Comparison of ENCODE assay signal across 8 cellular contexts in the genomic region with DNA sequence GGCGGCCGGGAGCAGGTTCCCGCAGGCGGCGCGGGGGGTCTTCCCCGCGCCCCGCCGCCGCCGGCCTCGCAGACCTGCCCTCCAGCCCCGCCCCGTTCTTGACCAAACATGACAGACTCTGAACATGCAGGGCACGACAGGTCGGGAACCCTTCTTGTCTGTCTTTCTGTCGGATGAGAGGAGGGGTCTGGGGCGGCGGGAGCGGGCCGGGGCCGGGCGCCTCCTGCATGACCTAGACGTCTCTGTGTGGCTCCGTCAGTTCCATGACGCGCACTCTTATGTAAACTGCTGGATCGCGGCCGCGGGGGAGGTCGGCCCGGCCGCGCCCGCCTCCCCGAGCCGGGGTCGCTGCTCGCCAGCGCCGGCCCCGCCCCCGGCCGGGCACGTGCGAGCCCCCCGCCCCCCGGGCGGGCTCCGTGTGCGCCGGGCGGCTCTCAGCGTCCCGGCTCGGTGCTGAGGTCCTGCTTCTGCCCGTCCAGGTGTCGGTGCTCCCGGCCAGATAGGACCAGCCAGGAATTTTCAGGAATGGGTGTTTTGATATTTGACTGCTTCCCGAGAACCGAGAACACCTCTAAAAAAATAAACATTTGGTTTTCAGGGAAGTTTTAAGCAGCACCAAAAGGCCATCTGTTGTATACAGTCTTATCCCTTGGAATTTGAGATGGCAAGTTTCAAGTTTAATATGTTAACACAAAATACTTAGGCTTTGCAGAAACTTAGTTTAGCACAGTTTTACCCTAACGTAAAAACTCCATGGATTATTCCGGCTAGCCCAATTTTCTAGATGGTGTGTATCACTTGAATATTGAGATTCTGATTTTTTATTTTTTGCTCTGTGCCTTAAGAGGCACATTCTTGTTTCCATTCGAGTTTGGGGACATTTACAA. TPM values are rescaled to one million over a fixed set of nuclear protein-coding genes. Genes with fewer than 3 reads are reported as not detected.
DNase-seq lines count a peak whose midpoint lies in the region; ATAC-seq, FAIRE-seq and TF ChIP-seq lines count a peak whose summit lies in the region.

No MANE protein-coding gene starts in this region.

- peak overlapping the region; percentile 80 for H3K4me2 ChIP-seq in A549

- peak overlapping the region; percentile 81 for H3K4me3 Mint-ChIP-seq in WTC11

- peak; percentile 67 for TF ChIP-seq POLR2A in A549 (IDR thresholded peaks at IDR 0.05; ENCODE audit: low read length)
- TF ChIP-seq POLR2A in spleen (IDR thresholded peaks at IDR 0.05), result peak in 2 of 3 donors; percentile 65 to 87

- H3K9me3 ChIP-seq in A549 (no peaks in the 10 kb centered on the region), spleen (no peaks in the 10 kb centered on the region)

- peaks cover 21% of the 10 kb centered on the region for H3K4me1 Mint-ChIP-seq in WTC11

- no peaks in the 10 kb centered on the region for H3K36me3 Mint-ChIP-seq in WTC11

- TF ChIP-seq CTCF in A549 (IDR thresholded peaks at IDR 0.05) (no peak), WTC11 (IDR thresholded peaks at IDR 0.05) (no peak), cardiac fibroblast (IDR thresholded peaks at IDR 0.05; ENCODE audit: low read depth, low read length) (no peak), spleen (IDR thresholded peaks at IDR 0.05 in 8 of 11, conservative IDR thresholded peaks at IDR 0.05 in 3 of 11) (no peak)

- H3K27ac Mint-ChIP-seq in WTC11, result peak overlapping the region; percentile 93

- H3K36me3 ChIP-seq in spleen, result no peaks in the 10 kb centered on the region

- intact Hi-C loops in spleen (cut with DNase I; ENCODE audit: low total_unique reads), result no loop called here

- no peak for TF ChIP-seq RAD21 in A549 (conservative IDR thresholded peaks at IDR 0.05 in 1 of 2, IDR thresholded peaks at IDR 0.05 in 1 of 2)

- no peaks in the 10 kb centered on the region for H3K9me3 Mint-ChIP-seq in WTC11

- H3K27me3 Mint-ChIP-seq in WTC11 (ENCODE audit: low read depth), result no peaks in the 10 kb centered on the region

- WGBS in A549 (ENCODE audit: missing lambda C conversion rate), result 3% methylated on average over 20 of the region's 66 CpGs
- WGBS in spleen, 5 donors, result 1 to 5% (median 1%) methylated on average over 8 to 66 of the region's 66 CpGs

- peak; percentile 46 to 92 for DNase-seq in A549 (ENCODE audit: low read depth in 1 of 2, low spot score in 1 of 2)
- peak; percentile 81 for DNase-seq in NCI-H2171 treated with DMSO at 0.1 percent for 48 hours (lab: John Stamatoyannopoulos, UW)
- DNase-seq in WTC11 (ENCODE audit: low spot score), result peak; percentile 79
- peak; percentile 87 to 96 for DNase-seq in cardiac fibroblast (ENCODE audit: low read depth in 2 of 2)
- DNase-seq in inferior parietal cortex (ENCODE audit: extremely low spot score), result peak; percentile 79
- peak; percentile 94 for DNase-seq in spleen

- H3K27ac ChIP-seq in A549 (peak overlapping the region; percentile 99), spleen (peak overlapping the region; percentile 96 to 100 (median 100))

- peak; percentile 86 to 87 for ATAC-seq in A549
- peak; percentile 50 for ATAC-seq in GM18867 (IDR thresholded peaks at IDR 0.05; ENCODE audit: unreplicated experiment)
- ATAC-seq in HG03097 (IDR thresholded peaks at IDR 0.05; ENCODE audit: low FRiP score, unreplicated experiment), result peak; percentile 48
- peak; percentile 80 for ATAC-seq in WTC11

- no peak for FAIRE-seq in A549 (lab: Jason Lieb, UNC)

- POLR2A ChIA-PET in A549 (lab: Yijun Ruan, JAX) (no interaction called here), WTC11 (lab: Charles Lee) (no interaction called here)

- H3K4me3 ChIP-seq in A549, result peak overlapping the region; percentile 87
- peak overlapping the region; percentile 82 to 90 for H3K4me3 ChIP-seq in cardiac fibroblast (replicated peaks in 1 of 2; ENCODE audit: low read depth in 2 of 2, low read length in 2 of 2)
- H3K4me3 ChIP-seq in spleen, result peak overlapping the region; percentile 54 to 85 (median 64)

- no peaks in the 10 kb centered on the region for H3K27me3 ChIP-seq in spleen (replicated peaks in 1 of 7)

- no peak for TF ChIP-seq EP300 in A549 (IDR thresholded peaks at IDR 0.05)

- CTCF ChIA-PET in A549 (lab: Yijun Ruan, JAX), result no interaction called here
- CTCF ChIA-PET in WTC11 (lab: Charles Lee), result no interaction called here

- H3K4me1 ChIP-seq in A549 (0 out of 3 replicates have a peak, but pooled peaks cover 5% of the 10 kb centered on the region), spleen (peaks cover 9 to 43% (median 25%) of the 10 kb centered on the region in 6 donors)

TF ChIP-seq in A549, 52 proteins besides CTCF, POLR2A, EP300 and RAD21:
- TF ChIP-seq FOXS1 (CRISPR knock-in tag; IDR thresholded peaks at IDR 0.05) (no peak), BHLHE40 (IDR thresholded peaks at IDR 0.05; ENCODE audit: low read depth, low read length) (peak; percentile 80), PHF8 (IDR thresholded peaks at IDR 0.05; ENCODE audit: borderline replicate concordance, low read depth) (peak; percentile 24), CEBPB (IDR thresholded peaks at IDR 0.05) (no peak), MYC (IDR thresholded peaks at IDR 0.05; ENCODE audit: borderline replicate concordance, low read length) (peak; percentile 64; the same call in 1 of the 2 replicates), JUN (IDR thresholded peaks at IDR 0.05) (peak; percentile 38 to 58; a peak in 1 of 5 replicates), SMC3 (IDR thresholded peaks at IDR 0.05) (0 out of 3 replicates have a peak, but pooled peaks have one; percentile 10)
- TF ChIP-seq, protein P1, sequence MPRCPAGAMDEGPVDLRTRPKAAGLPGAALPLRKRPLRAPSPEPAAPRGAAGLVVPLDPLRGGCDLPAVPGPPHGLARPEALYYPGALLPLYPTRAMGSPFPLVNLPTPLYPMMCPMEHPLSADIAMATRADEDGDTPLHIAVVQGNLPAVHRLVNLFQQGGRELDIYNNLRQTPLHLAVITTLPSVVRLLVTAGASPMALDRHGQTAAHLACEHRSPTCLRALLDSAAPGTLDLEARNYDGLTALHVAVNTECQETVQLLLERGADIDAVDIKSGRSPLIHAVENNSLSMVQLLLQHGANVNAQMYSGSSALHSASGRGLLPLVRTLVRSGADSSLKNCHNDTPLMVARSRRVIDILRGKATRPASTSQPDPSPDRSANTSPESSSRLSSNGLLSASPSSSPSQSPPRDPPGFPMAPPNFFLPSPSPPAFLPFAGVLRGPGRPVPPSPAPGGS (IDR thresholded peaks at IDR 0.05), result peak; percentile 22; the same call in 1 of the 3 replicates

TF ChIP-seq in WTC11, 78 proteins besides CTCF, POLR2A, EP300 and RAD21 (continues in another document):
- TF ChIP-seq RELA (CRISPR knock-in tag; IDR thresholded peaks at IDR 0.05; ENCODE audit: borderline replicate concordance) (no peak), OVOL2 (CRISPR knock-in tag; IDR thresholded peaks at IDR 0.05; ENCODE audit: borderline replicate concordance) (no peak), ETV6 (CRISPR knock-in tag; IDR thresholded peaks at IDR 0.05) (0 out of 2 replicates have a peak, but pooled peaks have one; percentile 26), TP53 (CRISPR knock-in tag; IDR thresholded peaks at IDR 0.05) (0 out of 2 replicates have a peak, but pooled peaks have one; percentile 8), NFYB (CRISPR knock-in tag; conservative IDR thresholded peaks at IDR 0.05; ENCODE audit: low read depth) (no peak)
- TF ChIP-seq, protein P2, sequence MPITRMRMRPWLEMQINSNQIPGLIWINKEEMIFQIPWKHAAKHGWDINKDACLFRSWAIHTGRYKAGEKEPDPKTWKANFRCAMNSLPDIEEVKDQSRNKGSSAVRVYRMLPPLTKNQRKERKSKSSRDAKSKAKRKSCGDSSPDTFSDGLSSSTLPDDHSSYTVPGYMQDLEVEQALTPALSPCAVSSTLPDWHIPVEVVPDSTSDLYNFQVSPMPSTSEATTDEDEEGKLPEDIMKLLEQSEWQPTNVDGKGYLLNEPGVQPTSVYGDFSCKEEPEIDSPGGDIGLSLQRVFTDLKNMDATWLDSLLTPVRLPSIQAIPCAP (CRISPR knock-in tag; IDR thresholded peaks at IDR 0.05), result no peak

RNA-seq across cellular contexts. Expression of a gene that starts 0.7 kb away (rescaled TPM):
- polyA plus RNA-seq in A549 (2011; rRNA removed), result 1.9 and 2.0 TPM in 2 replicates
- polyA plus RNA-seq in A549 (2012; cell fraction: cytosol; rRNA removed), result 0.08 TPM in 2 replicates
- polyA plus RNA-seq in A549 (2012; cell fraction: nucleus; rRNA removed), result 0.08 and 0.13 TPM in 2 replicates
- 0.33 to 0.75 TPM (median 0.59 TPM) in 3 replicates for polyA plus RNA-seq in A549 (2017; fragmentation: RNase III; extraction: RNeasy Plus Mini Kit Qiagen cat#74134 plus additional on column Dnase treatment)
- 1.9 TPM in 2 replicates for polyA minus RNA-seq in A549 (2011; rRNA and poly(A)+ RNA removed)
- total RNA-seq in WTC11 (2021), result 10.0 to 13.0 TPM (median 11.8 TPM) in 3 replicates
- total RNA-seq in spleen, result 10 to 100 TPM; 12.4 to 28.9 (median 16.9) TPM
- 1 to 10 TPM; 1.9 to 2.8 (median 2.2) TPM for polyA plus RNA-seq in spleen

RNA-seq across cellular contexts. Expression of a gene that starts 21.3 kb away (rescaled TPM):
- polyA plus RNA-seq in A549 (2011; rRNA removed) (10.1 and 20.2 TPM in 2 replicates), A549 (2017; fragmentation: RNase III; extraction: RNeasy Plus Mini Kit Qiagen cat#74134 plus additional on column Dnase treatment) (13.2 to 16.5 TPM (median 15.2 TPM) in 3 replicates), spleen (1 to 10 TPM; 5.7 to 9.7 (median 6.0) TPM)
- 3.7 and 4.2 TPM in 2 replicates for polyA plus RNA-seq in A549 (2012; cell fraction: cytosol; rRNA removed)
- polyA plus RNA-seq in A549 (2012; cell fraction: nucleus; rRNA removed), result 2.7 and 2.9 TPM in 2 replicates
- polyA minus RNA-seq in A549 (2011; rRNA and poly(A)+ RNA removed), result 2.2 and 2.7 TPM in 2 replicates
- total RNA-seq in WTC11 (2021) (5.7 to 9.9 TPM (median 7.0 TPM) in 3 replicates), spleen (10 to 100 TPM; 10.1 to 70.5 (median 14.6) TPM)

Comparison
In these comparisons a context has a peak if more than half of its experiments do, and no peak if none do; other contexts are left out.
1. Peak in every context shown above with its lines: DNase-seq, ATAC-seq, H3K4me3 ChIP-seq and H3K27ac ChIP-seq.